ENCODE assay signal across 16 cellular contexts in the genomic region with DNA sequence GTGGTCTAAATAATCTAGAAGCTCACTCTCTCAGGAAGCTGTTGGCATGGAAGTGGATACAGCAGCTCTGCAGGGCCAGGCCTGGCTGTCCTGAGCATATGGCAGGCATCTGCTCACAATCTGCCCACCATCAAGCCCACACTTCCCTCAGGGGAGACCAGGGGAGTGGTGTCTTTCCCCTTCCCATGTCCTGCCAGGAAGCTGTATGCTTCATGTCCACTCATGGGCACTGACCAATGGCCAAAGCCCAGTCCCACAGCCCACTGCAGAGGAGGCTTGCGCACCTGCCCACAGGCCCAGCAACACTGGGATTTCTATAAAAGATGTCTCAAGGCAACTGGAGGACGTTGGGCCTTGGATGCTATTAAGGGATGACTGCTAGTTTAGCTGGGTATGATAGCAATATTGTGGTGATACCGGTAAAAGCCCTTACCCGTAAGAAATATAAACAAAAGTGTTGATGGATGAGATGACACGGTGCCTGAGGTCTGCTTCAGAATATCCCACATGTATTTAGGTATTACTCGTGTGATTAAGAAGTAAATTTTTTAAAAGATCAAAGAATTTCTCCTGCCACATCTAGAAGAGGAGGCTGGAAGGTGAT.
"Had no signal": no experiment of that assay in that cellular context is flagged by ENCODE, and none has a peak within 500 bp of the region (broad histone marks: within the 10 kb centered on the region; RNA-seq: fewer than 3 reads in every experiment).

No MANE protein-coding gene starts in this region.

- H3K9me3 ChIP-seq: ovary had no signal

- H3K27ac Mint-ChIP-seq: activated T-cell treated with anti-CD3 and anti-CD28 coated beads, Interleukin-2, amount 50 U/mL, for 72 hours; stimulated activated effector memory CD8-positive, alpha-beta T cell treated with anti-CD3 and anti-CD28 coated beads, Interleukin-12 subunit alpha, Interleukin-12 subunit beta, amount 100 ng/mL, for 72 hours had no signal

- H3K4me3 Mint-ChIP-seq: activated T-cell treated with anti-CD3 and anti-CD28 coated beads, Interleukin-2, amount 50 U/mL, for 72 hours; nephron; stimulated activated effector memory CD8-positive, alpha-beta T cell treated with anti-CD3 and anti-CD28 coated beads, Interleukin-12 subunit alpha, Interleukin-12 subunit beta, amount 100 ng/mL, for 72 hours had no signal

- DNase-seq: activated CD4-positive, alpha-beta T cell treated with anti-CD3 and anti-CD28 coated beads, Interleukin-2, amount 50 U/mL, for 4 hours; activated naive CD4-positive, alpha-beta T cell; activated T-cell treated with anti-CD3 and anti-CD28 coated beads, Interleukin-2, amount 50 U/mL, for 72 hours; adrenal gland; central memory CD4-positive, alpha-beta T cell; effector memory CD4-positive, alpha-beta T cell; hippocampal formation; retina; T-helper 2 cell had no signal

- H3K4me1 Mint-ChIP-seq: stimulated activated effector memory CD8-positive, alpha-beta T cell treated with anti-CD3 and anti-CD28 coated beads, Interleukin-12 subunit alpha, Interleukin-12 subunit beta, amount 100 ng/mL, for 72 hours had no signal

- H3K36me3 ChIP-seq: adrenal gland, gastroesophageal sphincter, ovary, tibial nerve had no signal

- H3K4me2 ChIP-seq: smooth muscle cell had no signal

- H3K4me3 ChIP-seq: adrenal gland, gastroesophageal sphincter, lung, ovary, smooth muscle cell, tibial nerve had no signal

- H3K27me3 ChIP-seq: adrenal gland, ovary, tibial nerve had no signal

- H3K27ac ChIP-seq: adrenal gland, gastroesophageal sphincter, ovary, tibial nerve had no signal

- ATAC-seq: activated T-cell treated with anti-CD3 and anti-CD28 coated beads, Interleukin-2, amount 50 U/mL, for 72 hours; gastroesophageal sphincter; stimulated activated effector memory CD8-positive, alpha-beta T cell treated with anti-CD3 and anti-CD28 coated beads, Interleukin-12 subunit alpha, Interleukin-12 subunit beta, amount 100 ng/mL, for 72 hours had no signal

- H3K36me3 Mint-ChIP-seq: stimulated activated effector memory CD8-positive, alpha-beta T cell treated with anti-CD3 and anti-CD28 coated beads, Interleukin-12 subunit alpha, Interleukin-12 subunit beta, amount 100 ng/mL, for 72 hours had no signal
